In the genomic region with DNA sequence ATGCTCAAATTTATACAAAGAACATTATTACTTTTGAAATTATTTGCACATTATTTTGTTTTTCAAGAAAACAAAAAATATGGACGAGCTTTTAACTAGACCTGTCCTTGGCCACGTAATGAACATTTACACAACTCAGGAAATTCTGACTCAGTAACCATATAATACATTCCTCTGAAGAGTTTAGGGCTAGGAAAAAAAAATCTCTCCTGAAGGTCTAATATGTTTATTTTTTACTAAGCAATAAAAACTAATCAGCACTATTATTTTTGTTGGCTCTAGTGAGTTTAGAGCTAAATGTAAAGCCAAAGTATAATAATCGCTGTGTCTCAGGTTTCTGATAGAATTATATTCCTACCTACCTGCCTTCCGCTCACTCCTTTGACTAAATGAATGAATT, we compare ENCODE assay signal across 22 cellular contexts.
A peak's percentile ranks its signal among the peaks of the same experiment; 100 is the strongest.
DNase-seq lines count a peak whose midpoint lies in the region; ATAC-seq, FAIRE-seq and TF ChIP-seq lines count a peak whose summit lies in the region.
"Had no signal": no experiment of that assay in that cellular context is flagged by ENCODE, and none has a peak within 500 bp of the region (broad histone marks: within the 10 kb centered on the region; RNA-seq: fewer than 3 reads in every experiment).

No MANE protein-coding gene starts in this region.

- H3K27me3 ChIP-seq in Karpas-422 (ENCODE audit: low read length), result no peaks in the 10 kb centered on the region
- H3K27me3 ChIP-seq: body of pancreas, gastroesophageal sphincter had no signal

- H4K20me1 ChIP-seq in Karpas-422 (ENCODE audit: insufficient read depth, low read depth, low read length), result no peaks in the 10 kb centered on the region

- DNase-seq in EH (ENCODE audit: low read depth) (peak; percentile 81), RPMI7951 (ENCODE audit: low read depth) (peak; percentile 32), dermis blood vessel endothelial cell (peak; percentile 81), osteocyte (ENCODE audit: extremely low spot score, unreplicated experiment) (no peak), HTR-8/SVneo (ENCODE audit: insufficient read length, low spot score) (no peak), Karpas-422 (no peak), DMS153 treated with DMSO at 0.1 percent for 48 hours (lab: John Stamatoyannopoulos, UW; ENCODE audit: unreplicated experiment) (no peak)
- DNase-seq: activated CD4-positive, alpha-beta T cell treated with anti-CD3 and anti-CD28 coated beads for 36 hours; body of pancreas; MV-4-11; naive thymus-derived CD4-positive, alpha-beta T cell; NCI-H187 treated with DMSO at 0.1 percent for 48 hours; NCI-H774; SIG-M5; stimulated activated CD4-positive, alpha-beta T cell treated with anti-CD3 and anti-CD28 coated beads, Interleukin-2, amount 100 ng/mL, for 24 hours; stimulated activated naive B cell treated with anti-CD40 and anti-IgM and Interleukin-4, amounts not matched to agents 10 μg/mL and 1 μg/mL and 100 μg/mL, for 72 hours; T-cell had no signal

- no peaks in the 10 kb centered on the region for H3K4me1 ChIP-seq in Karpas-422 (ENCODE audit: low read length)
- H3K4me1 ChIP-seq: gastroesophageal sphincter had no signal

- no peak for FAIRE-seq in HTR-8/SVneo (lab: Jason Lieb, UNC)

- ATAC-seq in HG02798 (IDR thresholded peaks at IDR 0.05; ENCODE audit: poor library complexity, unreplicated experiment), result no peak
- ATAC-seq: activated CD4-positive, alpha-beta T cell treated with anti-CD3 and anti-CD28 coated beads for 36 hours; body of pancreas; gastroesophageal sphincter; naive thymus-derived CD4-positive, alpha-beta T cell; stimulated activated naive B cell treated with anti-CD40 and anti-IgM and Interleukin-4, amounts not matched to agents 10 μg/mL and 1 μg/mL and 100 μg/mL, for 72 hours; T-cell had no signal

- no peaks in the 10 kb centered on the region for H3K9me2 ChIP-seq in Karpas-422 (replicated peaks; ENCODE audit: insufficient read depth, low read length)

- no peak overlapping the region for H3K4me3 Mint-ChIP-seq in osteocyte (ENCODE audit: unreplicated experiment)
- H3K4me3 Mint-ChIP-seq: activated CD4-positive, alpha-beta T cell treated with anti-CD3 and anti-CD28 coated beads for 36 hours; activated naive CD4-positive, alpha-beta T cell treated with anti-CD3 and anti-CD28 coated beads, Interleukin-2, amount 50 U/mL, for 24 hours; memory B cell; naive thymus-derived CD4-positive, alpha-beta T cell; stimulated activated naive B cell treated with anti-CD40 and anti-IgM and Interleukin-4, amounts not matched to agents 10 μg/mL and 1 μg/mL and 100 μg/mL, for 72 hours; T-cell had no signal

- no peak overlapping the region for H3K27ac ChIP-seq in Karpas-422 (ENCODE audit: low read length)
- H3K27ac ChIP-seq: body of pancreas, gastroesophageal sphincter, thoracic aorta had no signal

- no peak for TF ChIP-seq CTCF in osteocyte (IDR thresholded peaks at IDR 0.05)

- H3K36me3 ChIP-seq in Karpas-422 (ENCODE audit: insufficient read depth, low read length), result no peaks in the 10 kb centered on the region

- no peaks in the 10 kb centered on the region for H3K9me3 Mint-ChIP-seq in osteocyte (ENCODE audit: unreplicated experiment)
- H3K9me3 Mint-ChIP-seq: activated naive CD4-positive, alpha-beta T cell treated with anti-CD3 and anti-CD28 coated beads, Interleukin-2, amount 50 U/mL, for 24 hours; memory B cell; naive thymus-derived CD4-positive, alpha-beta T cell; stimulated activated naive B cell treated with anti-CD40 and anti-IgM and Interleukin-4, amounts not matched to agents 10 μg/mL and 1 μg/mL and 100 μg/mL, for 72 hours; T-cell had no signal

- no peaks in the 10 kb centered on the region for H3K79me2 ChIP-seq in Karpas-422 (ENCODE audit: low read length)

- no peak overlapping the region for H3K4me3 ChIP-seq in Karpas-422 (ENCODE audit: low read length)
- H3K4me3 ChIP-seq: body of pancreas, gastroesophageal sphincter, thoracic aorta had no signal

- peak overlapping the region; percentile 82 for H3K27ac Mint-ChIP-seq in osteocyte (ENCODE audit: unreplicated experiment)
- H3K27ac Mint-ChIP-seq: activated CD4-positive, alpha-beta T cell treated with anti-CD3 and anti-CD28 coated beads for 36 hours; activated naive CD4-positive, alpha-beta T cell treated with anti-CD3 and anti-CD28 coated beads, Interleukin-2, amount 50 U/mL, for 24 hours; memory B cell; naive thymus-derived CD4-positive, alpha-beta T cell; stimulated activated naive B cell treated with anti-CD40 and anti-IgM and Interleukin-4, amounts not matched to agents 10 μg/mL and 1 μg/mL and 100 μg/mL, for 72 hours; T-cell had no signal

- H3K27me3 Mint-ChIP-seq in osteocyte (ENCODE audit: unreplicated experiment), result no peaks in the 10 kb centered on the region
- H3K27me3 Mint-ChIP-seq: activated CD4-positive, alpha-beta T cell treated with anti-CD3 and anti-CD28 coated beads for 36 hours; activated naive CD4-positive, alpha-beta T cell treated with anti-CD3 and anti-CD28 coated beads, Interleukin-2, amount 50 U/mL, for 24 hours; memory B cell; naive thymus-derived CD4-positive, alpha-beta T cell; stimulated activated naive B cell treated with anti-CD40 and anti-IgM and Interleukin-4, amounts not matched to agents 10 μg/mL and 1 μg/mL and 100 μg/mL, for 72 hours; T-cell had no signal

- H3K4me2 ChIP-seq in Karpas-422 (ENCODE audit: low read depth, low read length, poor library complexity, severe bottlenecking), result no peak overlapping the region

- H2AFZ ChIP-seq in Karpas-422 (ENCODE audit: low read length), result no peak overlapping the region

- H3K36me3 Mint-ChIP-seq in osteocyte (ENCODE audit: unreplicated experiment), result peaks cover 32% of the 10 kb centered on the region

- peaks cover 51% of the 10 kb centered on the region for H3K4me1 Mint-ChIP-seq in osteocyte (ENCODE audit: unreplicated experiment)
- H3K4me1 Mint-ChIP-seq: activated CD4-positive, alpha-beta T cell treated with anti-CD3 and anti-CD28 coated beads for 36 hours had no signal

- no peaks in the 10 kb centered on the region for H3K9me3 ChIP-seq in Karpas-422 (ENCODE audit: low read length)
- H3K9me3 ChIP-seq: body of pancreas, gastroesophageal sphincter, thoracic aorta had no signal

- H3K9ac ChIP-seq in Karpas-422 (ENCODE audit: low read length), result no peak overlapping the region

Comparison
In these comparisons a context has a peak if more than half of its experiments do, and no peak if none do; other contexts are left out.
1. DNase-seq: peak in EH (single experiment), RPMI7951 (single experiment) and dermis blood vessel endothelial cell (single experiment); none in osteocyte (single experiment), HTR-8/SVneo (single experiment), Karpas-422 (single experiment) and DMS153 treated with DMSO at 0.1 percent for 48 hours (single experiment).